In genomic region chr11:75145196-75145971, GRCh38 we compare ENCODE assay signal across 19 cellular contexts. TPM values are rescaled to one million over a fixed set of nuclear protein-coding genes. Genes with fewer than 3 reads are reported as not detected.
DNase-seq lines count a peak whose midpoint lies in the region; ATAC-seq, FAIRE-seq and TF ChIP-seq lines count a peak whose summit lies in the region.
"Had no signal": no experiment of that assay in that cellular context is flagged by ENCODE, and none has a peak within 500 bp of the region (broad histone marks: within the 10 kb centered on the region; RNA-seq: fewer than 3 reads in every experiment).

No MANE protein-coding gene starts in this region.

- H3K27me3 Mint-ChIP-seq in CD4-positive, CD25-positive, alpha-beta regulatory T cell = peaks cover 5% of the 10 kb centered on the region
- peaks cover 3% of the 10 kb centered on the region for H3K27me3 Mint-ChIP-seq in chondrocyte (ENCODE audit: low read depth)

- TF ChIP-seq CTCF in chondrocyte (IDR thresholded peaks at IDR 0.05) (no peak), transverse colon (IDR thresholded peaks at IDR 0.05) (no peak)

- TF ChIP-seq EP300 in transverse colon (IDR thresholded peaks at IDR 0.05; ENCODE audit: low read depth) = no peak

- TF ChIP-seq POLR2A in transverse colon (IDR thresholded peaks at IDR 0.05) = no peak

- in situ Hi-C loops in transverse colon (cut with MboI; ENCODE audit: low pct_ligation_motif_present in 1 of 4, low pct_unique_long_range_greater_than_20kb in 1 of 4, low sequenced_read_pairs in 3 of 4) = loop anchor here in 2 of 4 donors (10.0 kb wide), 2 partner anchors 59 to 99 kb away; partner anchors contain the start of gene TPBGL (in 2 of the 2)

- 60 to 65% methylated on average over 4 to 9 of the region's 9 CpGs for WGBS in transverse colon (ENCODE audit: low coverage in 1 of 2), 2 donors

- no peaks in the 10 kb centered on the region for H3K9me3 ChIP-seq in CD4-positive, CD25-positive, alpha-beta regulatory T cell (ENCODE audit: control insufficient read depth in 2 of 2, low read length in 2 of 2)
- no peaks in the 10 kb centered on the region for H3K9me3 ChIP-seq in transverse colon
- H3K9me3 ChIP-seq: SJCRH30 had no signal

- no peak for ATAC-seq in CD4-positive, CD25-positive, alpha-beta regulatory T cell (ENCODE audit: low read depth in 2 of 2)
- no peak for ATAC-seq in GM18502 (IDR thresholded peaks at IDR 0.05; ENCODE audit: poor library complexity, unreplicated experiment)
- ATAC-seq in GM21619 (IDR thresholded peaks at IDR 0.05; ENCODE audit: unreplicated experiment) = no peak
- ATAC-seq: PC-3 had no signal

- H3K4me3 Mint-ChIP-seq in CD4-positive, CD25-positive, alpha-beta regulatory T cell = no peak overlapping the region
- no peak overlapping the region for H3K4me3 Mint-ChIP-seq in chondrocyte (ENCODE audit: unreplicated experiment)
- H3K4me3 Mint-ChIP-seq: CD14-positive monocyte, H9 had no signal

- no peak for DNase-seq in CD4-positive, CD25-positive, alpha-beta regulatory T cell
- peak; percentile 25 for DNase-seq in chondrocyte (ENCODE audit: low spot score)
- peak; percentile 83 for DNase-seq in mesenteric fat pad (ENCODE audit: low spot score)
- DNase-seq in transverse colon = no peak
- DNase-seq in HTR-8/SVneo (ENCODE audit: insufficient read length, low spot score) = no peak
- DNase-seq: NCI-H446 treated with DMSO at 0.1 percent for 48 hours had no signal

- H3K27me3 ChIP-seq in CD4-positive, CD25-positive, alpha-beta regulatory T cell (ENCODE audit: control insufficient read depth, insufficient read depth, low read length) = no peaks in the 10 kb centered on the region
- no peaks in the 10 kb centered on the region for H3K27me3 ChIP-seq in transverse colon
- H3K27me3 ChIP-seq: SJCRH30 had no signal

- H3K36me3 ChIP-seq in CD4-positive, CD25-positive, alpha-beta regulatory T cell (ENCODE audit: control insufficient read depth, insufficient read depth, low read length) = no peaks in the 10 kb centered on the region
- H3K36me3 ChIP-seq in transverse colon = no peaks in the 10 kb centered on the region
- H3K36me3 ChIP-seq: SJCRH30 had no signal

- peaks cover 4 to 46% (median 33%) of the 10 kb centered on the region in 4 donors for H3K4me1 Mint-ChIP-seq in CD4-positive, CD25-positive, alpha-beta regulatory T cell
- H3K4me1 Mint-ChIP-seq in chondrocyte (ENCODE audit: low read depth) = peaks cover 16% of the 10 kb centered on the region

- FAIRE-seq in HTR-8/SVneo (lab: Jason Lieb, UNC) = no peak

- H3K27ac ChIP-seq in CD4-positive, CD25-positive, alpha-beta regulatory T cell (ENCODE audit: insufficient read depth, low read length, poor library complexity, severe bottlenecking) = no peak overlapping the region
- peak overlapping the region; percentile 34 to 62 (median 44) for H3K27ac ChIP-seq in transverse colon
- H3K27ac ChIP-seq: GM23248, SJCRH30 had no signal

- H3K9me3 Mint-ChIP-seq in CD4-positive, CD25-positive, alpha-beta regulatory T cell = no peaks in the 10 kb centered on the region
- no peaks in the 10 kb centered on the region for H3K9me3 Mint-ChIP-seq in chondrocyte (ENCODE audit: low read depth)
- H3K9me3 Mint-ChIP-seq: CD14-positive monocyte, H9 had no signal

- peak overlapping the region in 2 of 3 donors; percentile 16 to 67 for H3K27ac Mint-ChIP-seq in CD4-positive, CD25-positive, alpha-beta regulatory T cell
- no peak overlapping the region for H3K27ac Mint-ChIP-seq in chondrocyte (ENCODE audit: unreplicated experiment)
- H3K27ac Mint-ChIP-seq: CD14-positive monocyte, H9 had no signal

- H3K36me3 Mint-ChIP-seq in CD4-positive, CD25-positive, alpha-beta regulatory T cell = no peaks in the 10 kb centered on the region
- H3K36me3 Mint-ChIP-seq in chondrocyte (ENCODE audit: low read depth) = no peaks in the 10 kb centered on the region
- H3K36me3 Mint-ChIP-seq: CD14-positive monocyte had no signal

- H3K4me3 ChIP-seq in CD4-positive, CD25-positive, alpha-beta regulatory T cell (ENCODE audit: low read depth, low read length) = no peak overlapping the region
- H3K4me3 ChIP-seq in transverse colon = no peak overlapping the region
- H3K4me3 ChIP-seq: GM23248, SJCRH30 had no signal

- intact Hi-C loops in transverse colon (cut with DNase I; ENCODE audit: low total_unique reads) = loop anchor here (2.0 kb wide), 1 partner anchor 59 kb away; no protein-coding TSS in a partner anchor

- H3K4me1 ChIP-seq in CD4-positive, CD25-positive, alpha-beta regulatory T cell (ENCODE audit: control insufficient read depth, insufficient read depth, low read length, poor library complexity, severe bottlenecking) = peaks cover 34% of the 10 kb centered on the region
- H3K4me1 ChIP-seq in transverse colon = peaks cover 3 to 67% (median 27%) of the 10 kb centered on the region in 4 donors

RNA-seq across cellular contexts. Expression of gene SLCO2B1, which starts 5.5 kb away (rescaled TPM):
- not detected for total RNA-seq in CD4-positive, CD25-positive, alpha-beta regulatory T cell
- not detected for polyA plus RNA-seq in CD4-positive, CD25-positive, alpha-beta regulatory T cell
- total RNA-seq in chondrocyte = 6.0 to 19.5 TPM (median 19.2 TPM) in 3 replicates
- total RNA-seq in mesenteric fat pad = 185 TPM
- 100 to 1,000 TPM in 3 of 4 donors, 10 to 100 TPM in 1; 72.9 to 165 (median 111) TPM for total RNA-seq in transverse colon
- total RNA-seq: GM23248, H9, HT1080, LHCN-M2, MCF 10A, PC-3 had no signal
- polyA plus RNA-seq: GM23248 had no signal

RNA-seq across cellular contexts. Expression of gene OR2AT4, which starts 48.7 kb away (rescaled TPM):
- not detected for total RNA-seq in CD4-positive, CD25-positive, alpha-beta regulatory T cell
- not detected for polyA plus RNA-seq in CD4-positive, CD25-positive, alpha-beta regulatory T cell
- total RNA-seq in chondrocyte = not detected in 3 replicates
- not detected for total RNA-seq in mesenteric fat pad
- not detected for total RNA-seq in transverse colon
- total RNA-seq: A673, GM23248, H9, HT1080, LHCN-M2, MCF 10A, PC-3, Right ventricle myocardium inferior, RPMI7951, SJCRH30 had no signal
- polyA plus RNA-seq: CD14-positive monocyte, GM23248 had no signal

Comparison
In these comparisons a context has a peak if more than half of its experiments do, and no peak if none do; other contexts are left out.
1. DNase-seq: peak in chondrocyte (single experiment) and mesenteric fat pad (single experiment); none in CD4-positive, CD25-positive, alpha-beta regulatory T cell (0 of 3), transverse colon (single experiment) and HTR-8/SVneo (single experiment).